9 cellular contexts compared by ENCODE assay signal in genomic region chr12:14618990-14619389, GRCh38.
DNase-seq lines count a peak whose midpoint lies in the region; ATAC-seq and TF ChIP-seq lines count a peak whose summit lies in the region.
"Had no signal": no experiment of that assay in that cellular context is flagged by ENCODE, and none has a peak within 500 bp of the region (broad histone marks: within the 10 kb centered on the region; RNA-seq: fewer than 3 reads in every experiment).

No MANE protein-coding gene starts in this region.

- DNase-seq in DMS114 treated with DMSO at 0.1 percent for 48 hours (lab: John Stamatoyannopoulos, UW; ENCODE audit: unreplicated experiment) (peak; percentile 21), Kasumi-1 (lab: John Stamatoyannopoulos, UW) (peak; percentile 16 to 40), T47D (ENCODE audit: low read depth in 1 of 2, low spot score in 1 of 2) (peak; percentile 4 to 60), GM10266 (ENCODE audit: extremely low spot score) (no peak)
- DNase-seq in T-helper 2 cell treated with Interferon-gamma antibody and Interleukin-4, amounts not matched to agents 5 μg/mL and 100 μg/mL, for 36 hours (ENCODE audit: low spot score) = no peak
- no peak for DNase-seq in activated CD4-positive, alpha-beta T cell treated with anti-CD3 and anti-CD28 coated beads, Interleukin-2, amount 50 U/mL, for 1 hour

- no peak overlapping the region for H3K27ac Mint-ChIP-seq in T-helper 2 cell treated with Interferon-gamma antibody and Interleukin-4, amounts not matched to agents 5 μg/mL and 100 μg/mL, for 36 hours

- no peaks in the 10 kb centered on the region for H3K36me3 Mint-ChIP-seq in T-helper 2 cell treated with Interferon-gamma antibody and Interleukin-4, amounts not matched to agents 5 μg/mL and 100 μg/mL, for 36 hours (ENCODE audit: low read depth)

- no peak overlapping the region for H3K4me3 ChIP-seq in mucosa of rectum (ENCODE audit: low read length in 2 of 2)

- H3K27me3 ChIP-seq in mucosa of rectum (ENCODE audit: control insufficient read depth in 2 of 2, insufficient read depth in 2 of 2, low read length in 2 of 2) = no peaks in the 10 kb centered on the region

- no peak for TF ChIP-seq CTCF in GM10266 (IDR thresholded peaks at IDR 0.05; ENCODE audit: control insufficient read depth, insufficient read depth, low read depth, missing control alignments)

- peaks cover 34 to 37% of the 10 kb centered on the region in 2 donors for H3K36me3 ChIP-seq in mucosa of rectum (ENCODE audit: control insufficient read depth in 2 of 2, insufficient read depth in 2 of 2, low read length in 2 of 2)

- H3K27me3 Mint-ChIP-seq in T-helper 2 cell treated with Interferon-gamma antibody and Interleukin-4, amounts not matched to agents 5 μg/mL and 100 μg/mL, for 36 hours (ENCODE audit: low read depth) = peaks cover 6% of the 10 kb centered on the region

- H3K9ac ChIP-seq in mucosa of rectum (ENCODE audit: low read depth in 1 of 2, low read length in 2 of 2) = no peak overlapping the region

- peaks cover 11% of the 10 kb centered on the region for H3K4me1 Mint-ChIP-seq in T-helper 2 cell treated with Interferon-gamma antibody and Interleukin-4, amounts not matched to agents 5 μg/mL and 100 μg/mL, for 36 hours (ENCODE audit: low read depth)

- peaks cover 3 to 17% of the 10 kb centered on the region in 2 donors for H3K4me1 ChIP-seq in mucosa of rectum (ENCODE audit: control insufficient read depth in 2 of 2, insufficient read depth in 2 of 2, low read length in 2 of 2)

- no peaks in the 10 kb centered on the region for H3K9me3 Mint-ChIP-seq in T-helper 2 cell treated with Interferon-gamma antibody and Interleukin-4, amounts not matched to agents 5 μg/mL and 100 μg/mL, for 36 hours

- in situ Hi-C loops in T47D (cut with HindIII; ENCODE audit: low pct_unique_long_range_greater_than_20kb, low sequenced_read_pairs) = no loop called here

- H3K27ac ChIP-seq in mucosa of rectum (ENCODE audit: low read depth in 2 of 2, low read length in 2 of 2) = peak overlapping the region; percentile 67 to 81
- H3K27ac ChIP-seq: epithelial cell of prostate had no signal

- no peaks in the 10 kb centered on the region for H3K9me3 ChIP-seq in mucosa of rectum (ENCODE audit: control insufficient read depth in 2 of 2, low read length in 2 of 2)

- ATAC-seq in HG02763 (IDR thresholded peaks at IDR 0.05; ENCODE audit: unreplicated experiment) = no peak

- no peak overlapping the region for H3K4me3 Mint-ChIP-seq in T-helper 2 cell treated with Interferon-gamma antibody and Interleukin-4, amounts not matched to agents 5 μg/mL and 100 μg/mL, for 36 hours

Comparison
In these comparisons a context has a peak if more than half of its experiments do, and no peak if none do; other contexts are left out.
1. DNase-seq: peak in DMS114 treated with DMSO at 0.1 percent for 48 hours (single experiment), Kasumi-1 (2 of 2) and T47D (2 of 2); none in GM10266 (single experiment), T-helper 2 cell treated with Interferon-gamma antibody and Interleukin-4, amounts not matched to agents 5 μg/mL and 100 μg/mL, for 36 hours (single experiment) and activated CD4-positive, alpha-beta T cell treated with anti-CD3 and anti-CD28 coated beads, Interleukin-2, amount 50 U/mL, for 1 hour (single experiment).